In the genomic region with DNA sequence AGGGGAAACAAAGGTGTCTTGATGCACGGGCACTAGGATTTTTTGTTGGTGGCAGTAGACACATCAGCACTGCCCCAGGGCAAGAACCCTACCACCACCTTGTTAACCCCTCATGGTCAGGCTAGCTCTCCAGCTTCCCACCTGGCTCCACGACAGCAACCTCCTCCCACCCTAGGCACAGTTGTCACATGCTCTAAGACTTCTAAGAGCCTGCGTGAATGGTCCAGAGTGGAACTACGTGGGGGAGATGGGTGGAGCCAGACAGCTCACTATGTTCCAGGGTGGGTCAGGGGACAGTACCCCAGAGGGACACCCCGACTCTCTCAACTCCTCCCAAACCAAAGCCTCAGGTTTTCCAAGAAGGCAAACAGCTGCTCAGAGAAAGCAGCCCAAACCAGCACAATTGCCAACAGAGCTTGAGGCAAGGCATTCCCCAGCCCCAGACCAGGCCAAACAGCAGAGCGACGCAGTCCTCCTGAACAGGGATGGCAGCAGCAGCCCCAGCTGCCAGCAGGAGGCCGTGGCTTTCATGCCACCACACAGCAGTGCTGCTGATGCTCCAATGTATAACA, we compare ENCODE assay signal across 29 cellular contexts.
DNase-seq lines count a peak whose midpoint lies in the region; ATAC-seq, FAIRE-seq and TF ChIP-seq lines count a peak whose summit lies in the region.
"Had no signal": no experiment of that assay in that cellular context is flagged by ENCODE, and none has a peak within 500 bp of the region (broad histone marks: within the 10 kb centered on the region; RNA-seq: fewer than 3 reads in every experiment).

No MANE protein-coding gene starts in this region.

- H3K36me3 Mint-ChIP-seq in T-helper 2 cell treated with Interferon-gamma antibody and Interleukin-4, amounts not matched to agents 5 μg/mL and 100 μg/mL, for 36 hours (ENCODE audit: low read depth), result no peaks in the 10 kb centered on the region
- H3K36me3 Mint-ChIP-seq: CD8-positive, alpha-beta T cell had no signal

- ATAC-seq in left ventricle myocardium superior, result no peak
- no peak for ATAC-seq in left lobe of liver
- no peak for ATAC-seq in upper lobe of right lung
- no peak for ATAC-seq in pancreas
- ATAC-seq: CD8-positive, alpha-beta T cell; HCT116 had no signal

- TF ChIP-seq CTCF in coronary artery (IDR thresholded peaks at IDR 0.05) (no peak), upper lobe of right lung (IDR thresholded peaks at IDR 0.05) (no peak), pancreas (IDR thresholded peaks at IDR 0.05) (no peak)

- no peak overlapping the region for H3K4me3 Mint-ChIP-seq in T-helper 2 cell treated with Interferon-gamma antibody and Interleukin-4, amounts not matched to agents 5 μg/mL and 100 μg/mL, for 36 hours
- H3K4me3 Mint-ChIP-seq: CD8-positive, alpha-beta T cell had no signal

- intact Hi-C loops in cardiac septum (cut with DNase I), result loop anchor here (5.0 kb wide), 2 partner anchors 83 to 103 kb away; no protein-coding TSS in a partner anchor
- intact Hi-C loops in left ventricle myocardium superior (cut with micrococcal nuclease), result loop anchor here (5.0 to 10.0 kb wide), 2 partner anchors 100 to 178 kb away; no protein-coding TSS in a partner anchor
- intact Hi-C loops in upper lobe of right lung (cut with DNase I), result no loop called here
- intact Hi-C loops in pancreas (cut with DNase I), result loop anchor here in 2 of 3 donors (5.0 to 10.0 kb wide), 3 partner anchors 173 to 190 kb away; no protein-coding TSS in a partner anchor

- WGBS in pancreas, 2 donors, result 87 to 89% methylated on average over 8 of the region's 8 CpGs

- H3K36me3 ChIP-seq in upper lobe of right lung, result no peaks in the 10 kb centered on the region
- no peaks in the 10 kb centered on the region for H3K36me3 ChIP-seq in pancreas
- H3K36me3 ChIP-seq: SJSA1 had no signal

- no peaks in the 10 kb centered on the region for H3K9me3 Mint-ChIP-seq in T-helper 2 cell treated with Interferon-gamma antibody and Interleukin-4, amounts not matched to agents 5 μg/mL and 100 μg/mL, for 36 hours
- H3K9me3 Mint-ChIP-seq: CD8-positive, alpha-beta T cell had no signal

- FAIRE-seq in pancreas (lab: Jason Lieb, UNC), result no peak
- FAIRE-seq: A204.1 had no signal

- DNase-seq in cardiac septum (ENCODE audit: low spot score) (peak; percentile 36), left ventricle myocardium superior (no peak), coronary artery (ENCODE audit: low spot score) (peak; percentile 41), left lobe of liver (ENCODE audit: low spot score) (peak; percentile 30), upper lobe of right lung (peak; percentile 28), pancreas (no peak)
- DNase-seq in T-helper 2 cell treated with Interferon-gamma antibody and Interleukin-4, amounts not matched to agents 5 μg/mL and 100 μg/mL, for 36 hours (ENCODE audit: low spot score), result no peak
- DNase-seq in central memory CD4-positive, alpha-beta T cell, result no peak
- DNase-seq: Caco-2, DMS 273 treated with DMSO at 0.1 percent for 48 hours, DMS79, EL, GF-D8, GM23248, NCI-H1092 treated with DMSO at 0.1 percent for 48 hours, NCI-H1436, NCI-H187, NCI-H2081 treated with DMSO at 0.1 percent for 48 hours, NCI-H2171, NCI-H226, NCI-H510A, NCI-H69, Right ventricle myocardium superior, RPMI8226 had no signal

- peaks cover 6% of the 10 kb centered on the region for H3K4me1 ChIP-seq in upper lobe of right lung
- H3K4me1 ChIP-seq in pancreas, result peaks cover 0 to 3% (median 3%) of the 10 kb centered on the region in 3 donors
- H3K4me1 ChIP-seq: Caco-2, SJSA1 had no signal

- H3K27me3 Mint-ChIP-seq in T-helper 2 cell treated with Interferon-gamma antibody and Interleukin-4, amounts not matched to agents 5 μg/mL and 100 μg/mL, for 36 hours (ENCODE audit: low read depth), result peaks cover 11% of the 10 kb centered on the region

- no peaks in the 10 kb centered on the region for H3K4me1 Mint-ChIP-seq in T-helper 2 cell treated with Interferon-gamma antibody and Interleukin-4, amounts not matched to agents 5 μg/mL and 100 μg/mL, for 36 hours (ENCODE audit: low read depth)

- H3K4me3 ChIP-seq in coronary artery (no peak overlapping the region), upper lobe of right lung (no peak overlapping the region), pancreas (no peak overlapping the region)
- H3K4me3 ChIP-seq: GM23248, SJSA1 had no signal

- H3K27ac ChIP-seq in coronary artery (no peak overlapping the region), upper lobe of right lung (no peak overlapping the region), pancreas (no peak overlapping the region)
- H3K27ac ChIP-seq: C4-2B, GM23248, SJSA1 had no signal

- no peak overlapping the region for H3K27ac Mint-ChIP-seq in T-helper 2 cell treated with Interferon-gamma antibody and Interleukin-4, amounts not matched to agents 5 μg/mL and 100 μg/mL, for 36 hours
- H3K27ac Mint-ChIP-seq: CD8-positive, alpha-beta T cell had no signal

- H3K9me3 ChIP-seq in upper lobe of right lung (no peaks in the 10 kb centered on the region), pancreas (no peaks in the 10 kb centered on the region)
- H3K9me3 ChIP-seq: Caco-2, SJSA1 had no signal

- no peaks in the 10 kb centered on the region for H3K27me3 ChIP-seq in upper lobe of right lung
- no peaks in the 10 kb centered on the region for H3K27me3 ChIP-seq in pancreas

Comparison
In these comparisons a context has a peak if more than half of its experiments do, and no peak if none do; other contexts are left out.
1. DNase-seq: peak in cardiac septum (single experiment), coronary artery (single experiment), left lobe of liver (single experiment) and upper lobe of right lung (single experiment); none in left ventricle myocardium superior (single experiment), T-helper 2 cell treated with Interferon-gamma antibody and Interleukin-4, amounts not matched to agents 5 μg/mL and 100 μg/mL, for 36 hours (single experiment), central memory CD4-positive, alpha-beta T cell (single experiment) and pancreas (0 of 6).